In genomic region chr11:69158301-69159152, GRCh38 we compare ENCODE assay signal across 15 cellular contexts. TPM values are rescaled to one million over a fixed set of nuclear protein-coding genes. Genes with fewer than 3 reads are reported as not detected.
"Had no signal": no experiment of that assay in that cellular context is flagged by ENCODE, and none has a peak within 500 bp of the region (broad histone marks: within the 10 kb centered on the region; RNA-seq: fewer than 3 reads in every experiment).

No MANE protein-coding gene starts in this region.

- H3K27ac ChIP-seq: colonic mucosa, epithelial cell of prostate had no signal

- ATAC-seq: activated CD8-positive, alpha-beta T cell treated with anti-CD3 and anti-CD28 coated beads for 36 hours; naive thymus-derived CD4-positive, alpha-beta T cell; stimulated activated naive CD8-positive, alpha-beta T cell treated with anti-CD3 and anti-CD28 coated beads, Interleukin-15, Interleukin-2, amounts not matched to agents 100 U/mL and 50 U/mL, for 24 hours had no signal

- H3K4me1 ChIP-seq: colonic mucosa, pancreas had no signal

- H3K36me3 ChIP-seq: colonic mucosa, pancreas had no signal

- H3K27me3 ChIP-seq: body of pancreas, pancreas had no signal

- H3K4me3 ChIP-seq: body of pancreas, colonic mucosa, pancreas had no signal

- DNase-seq: activated CD4-positive, alpha-beta T cell treated with anti-CD3 and anti-CD28 coated beads, Interleukin-2, amount 10 ng/mL, durations not matched to agents 24 days and 14 days; activated CD8-positive, alpha-beta T cell treated with anti-CD3 and anti-CD28 coated beads for 36 hours; activated naive CD4-positive, alpha-beta T cell treated with anti-CD3 and anti-CD28 coated beads for 36 hours; activated T-cell treated with anti-CD3 and anti-CD28 coated beads, Interleukin-2, amount 50 U/mL, for 1 hour; body of pancreas; colonic mucosa; endodermal cell; foreskin fibroblast; glutamatergic neuron; kidney; mesenchymal stem cell; naive thymus-derived CD4-positive, alpha-beta T cell; pancreas; stimulated activated naive CD8-positive, alpha-beta T cell treated with anti-CD3 and anti-CD28 coated beads, Interleukin-15, Interleukin-2, amounts not matched to agents 100 U/mL and 50 U/mL, for 24 hours had no signal

- H3K9me3 ChIP-seq: body of pancreas, colonic mucosa, pancreas had no signal

RNA-seq across cellular contexts. Expression of gene SMIM38, which starts 2.8 kb away (rescaled TPM):
- polyA plus RNA-seq: naive thymus-derived CD4-positive, alpha-beta T cell had no signal
